10 cellular contexts compared by ENCODE assay signal in the genomic region with DNA sequence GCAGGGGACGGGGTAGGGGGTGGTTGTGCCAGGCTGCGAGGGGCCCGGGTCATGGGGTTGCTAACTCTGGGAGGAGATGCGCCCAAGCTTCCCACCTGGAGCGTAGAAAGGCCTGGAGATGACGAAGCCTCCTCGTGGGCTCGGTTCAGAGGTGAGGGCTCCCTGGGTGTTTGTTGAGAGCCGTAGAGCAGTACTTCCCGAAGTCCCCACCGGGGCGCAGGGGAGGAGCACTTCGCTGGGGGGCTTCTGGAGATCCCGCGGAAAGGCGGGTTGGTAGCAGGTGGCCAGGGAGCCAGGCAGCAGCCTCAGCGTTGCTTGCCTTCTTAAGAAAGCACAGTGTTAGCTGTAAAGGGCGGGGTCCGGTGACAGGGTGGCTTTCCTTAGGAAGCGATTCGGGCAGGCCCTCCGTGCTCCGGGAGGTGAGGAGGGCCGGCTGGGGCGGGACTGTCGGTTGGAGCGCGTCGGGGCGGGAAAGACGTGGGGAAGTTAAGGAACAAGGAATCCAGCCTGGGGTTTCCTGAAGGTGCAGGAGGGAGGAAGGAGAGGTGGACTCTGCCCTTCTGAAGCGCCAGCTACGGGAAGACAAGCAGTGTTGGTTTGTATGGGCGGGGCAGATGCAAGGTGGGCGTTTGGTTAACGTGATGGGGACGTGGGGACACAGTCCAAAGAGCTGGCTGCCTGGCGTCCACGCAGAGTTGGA. TPM values are rescaled to one million over a fixed set of nuclear protein-coding genes. Genes with fewer than 3 reads are reported as not detected.
DNase-seq lines count a peak whose midpoint lies in the region; ATAC-seq, FAIRE-seq and TF ChIP-seq lines count a peak whose summit lies in the region.
"Had no signal": no experiment of that assay in that cellular context is flagged by ENCODE, and none has a peak within 500 bp of the region (broad histone marks: within the 10 kb centered on the region; RNA-seq: fewer than 3 reads in every experiment).

No MANE protein-coding gene starts in this region.

- no peak overlapping the region for H2AFZ ChIP-seq in astrocyte (ENCODE audit: low read depth, low read length)

- TF ChIP-seq CTCF in BJ (IDR thresholded peaks at IDR 0.05; ENCODE audit: insufficient read depth, low read depth, low read length) (0 out of 2 replicates have a peak, but pooled peaks have one; percentile 7), GM10266 (IDR thresholded peaks at IDR 0.05; ENCODE audit: control insufficient read depth, insufficient read depth, low read depth, missing control alignments) (no peak), astrocyte (IDR thresholded peaks at IDR 0.05; ENCODE audit: insufficient read depth, low read depth, low read length) (no peak), GM10248 (IDR thresholded peaks at IDR 0.05; ENCODE audit: control extremely low read depth, extremely low read depth, low read depth, missing control alignments) (no peak)

- no peak overlapping the region for H3K4me3 ChIP-seq in BJ (ENCODE audit: low read depth, low read length)
- no peak overlapping the region for H3K4me3 ChIP-seq in astrocyte (ENCODE audit: insufficient read depth, low read depth, low read length)
- H3K4me3 ChIP-seq: lung had no signal

- peaks cover 3% of the 10 kb centered on the region for H3K4me1 Mint-ChIP-seq in astrocyte (ENCODE audit: low read depth, unreplicated experiment)
- peaks cover 18 to 41% (median 30%) of the 10 kb centered on the region in 4 donors for H3K4me1 Mint-ChIP-seq in naive thymus-derived CD8-positive, alpha-beta T cell

- no peaks in the 10 kb centered on the region for H3K79me2 ChIP-seq in astrocyte (ENCODE audit: insufficient read depth, low read length)

- POLR2A ChIA-PET in BJ (lab: Charles Lee) = no interaction called here
- POLR2A ChIA-PET in naive thymus-derived CD8-positive, alpha-beta T cell (lab: Charles Lee) = no interaction called here
- POLR2A ChIA-PET in GM10248 (lab: Yijun Ruan, JAX) = no interaction called here

- FAIRE-seq in astrocyte (lab: Jason Lieb, UNC) = no peak

- no peak overlapping the region for H3K27ac ChIP-seq in astrocyte (ENCODE audit: low read depth, low read length)
- H3K27ac ChIP-seq: epithelial cell of prostate had no signal

- CTCF ChIA-PET in BJ (lab: Yijun Ruan, JAX) = interaction anchor here (0.6 to 2.3 kb wide), 11 partner anchors 8 to 245 kb away, joined by 3 to 16 read pairs (median 3); no protein-coding TSS in a partner anchor
- CTCF ChIA-PET in GM10248 (lab: Yijun Ruan, JAX) = interaction anchor here (1.0 to 1.3 kb wide), 3 partner anchors 9 to 82 kb away, joined by 3 to 6 read pairs (median 5); no protein-coding TSS in a partner anchor

- peaks cover 64% of the 10 kb centered on the region for H3K27me3 Mint-ChIP-seq in astrocyte (ENCODE audit: low read depth, unreplicated experiment)
- peaks cover 19 to 84% (median 55%) of the 10 kb centered on the region in 5 donors for H3K27me3 Mint-ChIP-seq in naive thymus-derived CD8-positive, alpha-beta T cell

- H4K20me1 ChIP-seq in astrocyte (ENCODE audit: insufficient read depth, low read length) = no peaks in the 10 kb centered on the region

- peak overlapping the region; percentile 69 for H3K4me3 Mint-ChIP-seq in astrocyte (ENCODE audit: unreplicated experiment)
- H3K4me3 Mint-ChIP-seq in naive thymus-derived CD8-positive, alpha-beta T cell = peak overlapping the region; percentile 36 to 85 (median 58)

- H3K4me2 ChIP-seq in astrocyte (ENCODE audit: low read length) = peak overlapping the region; percentile 78

- no peaks in the 10 kb centered on the region for H3K36me3 Mint-ChIP-seq in astrocyte (ENCODE audit: low read depth, unreplicated experiment)
- H3K36me3 Mint-ChIP-seq in naive thymus-derived CD8-positive, alpha-beta T cell = peaks cover 0 to 5% (median 0%) of the 10 kb centered on the region in 3 donors

- H3K9ac ChIP-seq in astrocyte (ENCODE audit: low read length) = no peak overlapping the region

- peaks cover 2% of the 10 kb centered on the region for H3K9me3 Mint-ChIP-seq in astrocyte (ENCODE audit: unreplicated experiment)
- peaks cover 0 to 3% (median 0%) of the 10 kb centered on the region in 9 donors for H3K9me3 Mint-ChIP-seq in naive thymus-derived CD8-positive, alpha-beta T cell

- ATAC-seq in naive thymus-derived CD8-positive, alpha-beta T cell = no peak
- ATAC-seq in HG03175 (IDR thresholded peaks at IDR 0.05; ENCODE audit: unreplicated experiment) (no peak), HG03571 (IDR thresholded peaks at IDR 0.05; ENCODE audit: unreplicated experiment) (no peak)

- peaks cover 7% of the 10 kb centered on the region for H3K9me3 ChIP-seq in astrocyte (ENCODE audit: insufficient read depth, low read depth, low read length)

- peaks cover 45% of the 10 kb centered on the region for H3K27me3 ChIP-seq in BJ (ENCODE audit: control insufficient read depth, insufficient read depth, low read length)
- peaks cover 41% of the 10 kb centered on the region for H3K27me3 ChIP-seq in astrocyte (ENCODE audit: insufficient read depth, low read length)

- H3K27ac Mint-ChIP-seq in astrocyte (ENCODE audit: unreplicated experiment) = no peak overlapping the region
- H3K27ac Mint-ChIP-seq in naive thymus-derived CD8-positive, alpha-beta T cell = no peak overlapping the region

- no peaks in the 10 kb centered on the region for H3K4me1 ChIP-seq in astrocyte (ENCODE audit: insufficient read depth, low read length)

- DNase-seq in BJ (ENCODE audit: low read depth) (no peak), GM10266 (ENCODE audit: extremely low spot score) (peak; percentile 58), astrocyte (ENCODE audit: low read depth) (no peak), NCI-H446 treated with DMSO at 0.1 percent for 48 hours (lab: John Stamatoyannopoulos, UW) (no peak), GM10248 (ENCODE audit: extremely low spot score) (no peak)
- DNase-seq in naive thymus-derived CD8-positive, alpha-beta T cell = peak in 1 of 10 donors; percentile 46

- H3K36me3 ChIP-seq in BJ (ENCODE audit: control insufficient read depth, insufficient read depth, low read length) (no peaks in the 10 kb centered on the region), astrocyte (ENCODE audit: insufficient read depth, low read length) (no peaks in the 10 kb centered on the region)

RNA-seq across cellular contexts. Expression of a gene that starts 3.3 kb away (rescaled TPM):
- not detected in 2 replicates for polyA plus RNA-seq in BJ (2011; rRNA removed)
- polyA minus RNA-seq in BJ (2011; rRNA and poly(A)+ RNA removed) = not detected in 2 replicates
- total RNA-seq in astrocyte = not detected in 2 replicates
- total RNA-seq in naive thymus-derived CD8-positive, alpha-beta T cell = not detected
- under 1 TPM in 1 of 3 donors, not detected in 2; 0.40 TPM for polyA plus RNA-seq in naive thymus-derived CD8-positive, alpha-beta T cell
- total RNA-seq: lung had no signal
- polyA plus RNA-seq: lung had no signal
